In genomic region chr9:95874303-95874988, GRCh38 we compare ENCODE assay signal across 8 cellular contexts. TPM values are rescaled to one million over a fixed set of nuclear protein-coding genes. Genes with fewer than 3 reads are reported as not detected.
DNase-seq lines count a peak whose midpoint lies in the region; ATAC-seq, FAIRE-seq and TF ChIP-seq lines count a peak whose summit lies in the region.

No MANE protein-coding gene starts in this region.

- peaks cover 16% of the 10 kb centered on the region for H3K4me1 Mint-ChIP-seq in endothelial cell (ENCODE audit: unreplicated experiment)
- H3K4me1 Mint-ChIP-seq in glutamatergic neuron (ENCODE audit: low read depth, unreplicated experiment) = peaks cover 7% of the 10 kb centered on the region

- H3K79me1 ChIP-seq in H1 (ENCODE audit: low read depth, low read length) (no peaks in the 10 kb centered on the region), neuronal stem cell (ENCODE audit: low read depth, low read length) (no peaks in the 10 kb centered on the region)

- H3K4me3 Mint-ChIP-seq in endothelial cell (ENCODE audit: unreplicated experiment) = no peak overlapping the region
- H3K4me3 Mint-ChIP-seq in glutamatergic neuron (ENCODE audit: unreplicated experiment) = no peak overlapping the region

- no peak for TF ChIP-seq EP300 in H1 (IDR thresholded peaks at IDR 0.05; ENCODE audit: borderline replicate concordance in 1 of 2, low read depth in 2 of 2, low read length in 2 of 2)

- H4K20me1 ChIP-seq in Karpas-422 (ENCODE audit: insufficient read depth, low read depth, low read length) = no peaks in the 10 kb centered on the region
- peaks cover 0 to 2% of the 10 kb centered on the region in 2 experiments for H4K20me1 ChIP-seq in H1 (replicated peaks in 1 of 2; ENCODE audit: control insufficient read depth in 1 of 2, insufficient read depth in 2 of 2, low read length in 2 of 2)

- H3K36me3 Mint-ChIP-seq in endothelial cell (ENCODE audit: low read depth, unreplicated experiment) = peaks cover 15% of the 10 kb centered on the region
- H3K36me3 Mint-ChIP-seq in glutamatergic neuron (ENCODE audit: unreplicated experiment) = peaks cover 5% of the 10 kb centered on the region

- H3K36me3 ChIP-seq in Karpas-422 (ENCODE audit: insufficient read depth, low read length) = peaks cover 20% of the 10 kb centered on the region
- no peaks in the 10 kb centered on the region for H3K36me3 ChIP-seq in H1 (ENCODE audit: control insufficient read depth in 2 of 4, insufficient read depth in 4 of 4, low read length in 3 of 4)
- peaks cover 0 to 15% of the 10 kb centered on the region in 2 donors for H3K36me3 ChIP-seq in neuronal stem cell (replicated peaks in 1 of 2; ENCODE audit: control insufficient read depth in 2 of 2, insufficient read depth in 2 of 2, low read length in 2 of 2)

- H3K27ac ChIP-seq in Karpas-422 (ENCODE audit: low read length) (no peak overlapping the region), H1 (ENCODE audit: low read depth, low read length) (peak overlapping the region; percentile 99), neuronal stem cell (replicated peaks; ENCODE audit: low read length) (no peak overlapping the region)

- H3K9ac ChIP-seq in Karpas-422 (ENCODE audit: low read length) = no peak overlapping the region
- peak overlapping the region in 3 of 4 experiments; percentile 90 to 99 (median 92) for H3K9ac ChIP-seq in H1 (replicated peaks in 1 of 4; ENCODE audit: extremely low read depth in 1 of 4, low read depth in 3 of 4, low read length in 3 of 4)
- peak overlapping the region; percentile 71 for H3K9ac ChIP-seq in neuronal stem cell (ENCODE audit: low read depth, low read length, poor library complexity)

- POLR2A ChIA-PET in H1 (lab: Charles Lee; ENCODE audit: partially characterized antibody) = interaction anchor here (0.6 to 3.1 kb wide), 35 partner anchors 8 to 631 kb away, joined by 3 to 22 read pairs (median 4); no protein-coding TSS in a partner anchor

- H3K4ac ChIP-seq in H1 (replicated peaks; ENCODE audit: insufficient read length, low read depth, low read length) = no peak overlapping the region
- H3K4ac ChIP-seq in neuronal stem cell (ENCODE audit: low read length) = no peak overlapping the region

- H3K56ac ChIP-seq in H1 (replicated peaks; ENCODE audit: insufficient read length, low read depth, low read length) = no peak overlapping the region

- H2BK15ac ChIP-seq in H1 (ENCODE audit: low read length) (no peak overlapping the region), neuronal stem cell (ENCODE audit: low read length) (no peak overlapping the region)

- TF ChIP-seq CTCF in H1 (IDR thresholded peaks at IDR 0.05; ENCODE audit: control extremely low read depth in 1 of 3, insufficient read depth in 1 of 3, low read depth in 1 of 3, low read length in 3 of 3) (no peak), endothelial cell (IDR thresholded peaks at IDR 0.05; ENCODE audit: unreplicated experiment) (no peak), glutamatergic neuron (IDR thresholded peaks at IDR 0.05; ENCODE audit: partially characterized antibody, unreplicated experiment) (no peak)

- CTCF ChIA-PET in H1 (lab: Charles Lee; ENCODE audit: partially characterized antibody) = interaction anchor here (0.6 to 2.4 kb wide), 4 partner anchors 16 to 138 kb away, joined by 3 to 6 read pairs (median 3); no protein-coding TSS in a partner anchor

- H3K9me3 Mint-ChIP-seq in endothelial cell (ENCODE audit: unreplicated experiment) (no peaks in the 10 kb centered on the region), glutamatergic neuron (ENCODE audit: unreplicated experiment) (peaks cover 6% of the 10 kb centered on the region)

- no peak overlapping the region for H3K14ac ChIP-seq in H1 (ENCODE audit: insufficient read length)
- no peak overlapping the region for H3K14ac ChIP-seq in neuronal stem cell (ENCODE audit: low read length)

- H3K79me2 ChIP-seq in Karpas-422 (ENCODE audit: low read length) (peaks cover 20% of the 10 kb centered on the region), H1 (ENCODE audit: control insufficient read depth in 1 of 2, insufficient read depth in 2 of 2, low read length in 2 of 2) (peaks cover 3 to 17% of the 10 kb centered on the region in 2 experiments; a peak in 3 of 4 replicates)

- FAIRE-seq in H1 (lab: Jason Lieb, UNC) = no peak

- TF ChIP-seq POLR2A in H1 (IDR thresholded peaks at IDR 0.05; ENCODE audit: control extremely low read depth in 1 of 2, low read depth in 2 of 2, low read length in 2 of 2) = no peak

- H2BK12ac ChIP-seq in H1 (ENCODE audit: low read depth, low read length) (0 out of 2 replicates have a peak overlapping the region, but pooled peaks have one; percentile 51), neuronal stem cell (ENCODE audit: low read length) (no peak overlapping the region)

- peaks cover 11% of the 10 kb centered on the region for H3K4me1 ChIP-seq in Karpas-422 (ENCODE audit: low read length)
- peaks cover 0 to 4% (median 0%) of the 10 kb centered on the region in 4 experiments; a peak in 3 of 7 replicates for H3K4me1 ChIP-seq in H1 (replicated peaks in 1 of 4; ENCODE audit: control insufficient read depth in 3 of 4, insufficient read depth in 4 of 4, low read length in 3 of 4)
- peaks cover 2 to 4% of the 10 kb centered on the region in 2 donors for H3K4me1 ChIP-seq in neuronal stem cell (ENCODE audit: control insufficient read depth in 2 of 2, insufficient read depth in 1 of 2, low read depth in 1 of 2, low read length in 2 of 2)

- H4K8ac ChIP-seq in H1 (ENCODE audit: extremely low read depth, insufficient read depth, low read length) (no peak overlapping the region; the same call in 1 of the 2 replicates), neuronal stem cell (ENCODE audit: low read depth, low read length) (no peak overlapping the region)

- no peak for TF ChIP-seq RAD21 in H1 (IDR thresholded peaks at IDR 0.05 in 1 of 2, conservative IDR thresholded peaks at IDR 0.05 in 1 of 2; ENCODE audit: low read depth in 2 of 2, low read length in 2 of 2)

- H2AK5ac ChIP-seq in H1 (ENCODE audit: low read depth, low read length) (no peak overlapping the region), neuronal stem cell (ENCODE audit: low read depth, low read length) (no peak overlapping the region)

- peaks cover 10% of the 10 kb centered on the region for H3K23me2 ChIP-seq in H1 (ENCODE audit: low read depth, low read length)

- H3K4me2 ChIP-seq in Karpas-422 (ENCODE audit: low read depth, low read length, poor library complexity, severe bottlenecking) (no peak overlapping the region), H1 (ENCODE audit: insufficient read depth in 1 of 2, low read depth in 2 of 2, low read length in 2 of 2) (no peak overlapping the region; a peak in 3 of 4 replicates), neuronal stem cell (ENCODE audit: insufficient read depth, low read length, poor library complexity, severe bottlenecking) (peak overlapping the region; percentile 64)

- H4K5ac ChIP-seq in H1 (ENCODE audit: insufficient read length, low read depth, low read length) = no peak overlapping the region

- H3K27me3 ChIP-seq in Karpas-422 (ENCODE audit: low read length) (no peaks in the 10 kb centered on the region), H1 (replicated peaks in 1 of 4; ENCODE audit: control insufficient read depth in 3 of 4, extremely low read depth in 1 of 4, insufficient read depth in 3 of 4, low read length in 3 of 4) (no peaks in the 10 kb centered on the region), neuronal stem cell (ENCODE audit: control insufficient read depth in 3 of 3, insufficient read depth in 3 of 3, low read depth in 1 of 3, low read length in 3 of 3) (no peaks in the 10 kb centered on the region)

- H3K27me3 Mint-ChIP-seq in endothelial cell (ENCODE audit: unreplicated experiment) = peaks cover 6% of the 10 kb centered on the region
- H3K27me3 Mint-ChIP-seq in glutamatergic neuron (ENCODE audit: unreplicated experiment) = peaks cover 2% of the 10 kb centered on the region

- DNase-seq in Daoy (ENCODE audit: low read depth) = peak; percentile 26
- DNase-seq in Karpas-422 = no peak
- no peak for DNase-seq in H1 (ENCODE audit: low read depth in 1 of 2, low spot score in 2 of 2)
- DNase-seq in neuronal stem cell (ENCODE audit: low spot score) = peak; percentile 1
- DNase-seq in endothelial cell (ENCODE audit: low spot score) = no peak
- no peak for DNase-seq in epidermal melanocyte (ENCODE audit: insufficient read length, low spot score)
- DNase-seq in glutamatergic neuron = no peak

- H3K23ac ChIP-seq in H1 (ENCODE audit: insufficient read length) (no peak overlapping the region), neuronal stem cell (ENCODE audit: low read depth, low read length, poor library complexity) (no peak overlapping the region)

- H3K9me3 ChIP-seq in Karpas-422 (ENCODE audit: low read length) (no peaks in the 10 kb centered on the region), H1 (ENCODE audit: insufficient read depth in 2 of 2, low read depth in 1 of 2, low read length in 1 of 2) (no peaks in the 10 kb centered on the region), neuronal stem cell (replicated peaks in 1 of 2; ENCODE audit: control insufficient read depth in 2 of 2, insufficient read depth in 1 of 2, low read depth in 1 of 2, low read length in 2 of 2) (no peaks in the 10 kb centered on the region)

- H3K4me3 ChIP-seq in Karpas-422 (ENCODE audit: low read length) (no peak overlapping the region; the same call in 1 of the 2 replicates), H1 (ENCODE audit: extremely low read depth in 1 of 4, insufficient read depth in 2 of 4, low read depth in 3 of 4, low read length in 4 of 4) (peak overlapping the region in 1 of 4 experiments; percentile 7; a peak in 3 of 8 replicates), neuronal stem cell (ENCODE audit: low read length in 2 of 2) (peak overlapping the region in 1 of 2 donors; percentile 91)

- no peak overlapping the region; the same call in 1 of the 2 replicates for H2BK5ac ChIP-seq in H1 (ENCODE audit: low read depth, low read length)
- no peak overlapping the region for H2BK5ac ChIP-seq in neuronal stem cell (ENCODE audit: low read length)

- peak overlapping the region; percentile 44; the same call in 1 of the 2 replicates for H2AFZ ChIP-seq in Karpas-422 (ENCODE audit: low read length)
- H2AFZ ChIP-seq in H1 (ENCODE audit: low read length) = peak overlapping the region; percentile 58
- H2AFZ ChIP-seq in neuronal stem cell (ENCODE audit: low read length) = peak overlapping the region; percentile 96

- 41% methylated on average over 10 of the region's 10 CpGs; no CpG with 5 or more reads in 1 of the 2 experiments for WGBS in H1 (ENCODE audit: extremely low coverage in 1 of 2, insufficient coverage in 1 of 2, insufficient read length in 1 of 2, insufficient replicate concordance in 2 of 2, low coverage in 1 of 2, low lambda C conversion rate in 2 of 2, missing lambda C conversion rate in 1 of 2), 2 experiments
- WGBS in neuronal stem cell (ENCODE audit: extremely low coverage in 2 of 2, insufficient read length in 2 of 2, insufficient replicate concordance in 1 of 2), 2 donors = no CpG with 5 or more reads among the region's 10 CpGs

- no peak overlapping the region for H3K27ac Mint-ChIP-seq in endothelial cell (ENCODE audit: unreplicated experiment)
- H3K27ac Mint-ChIP-seq in glutamatergic neuron (ENCODE audit: unreplicated experiment) = no peak overlapping the region

- no peak overlapping the region for H2BK20ac ChIP-seq in H1 (ENCODE audit: low read length)

- no peak overlapping the region for H3K18ac ChIP-seq in H1 (ENCODE audit: extremely low read depth, low read length)
- peak overlapping the region; percentile 82 for H3K18ac ChIP-seq in neuronal stem cell (ENCODE audit: low read length)

- H4K91ac ChIP-seq in H1 (replicated peaks; ENCODE audit: insufficient read length, low read length) = no peak overlapping the region
- H4K91ac ChIP-seq in neuronal stem cell (ENCODE audit: low read depth, low read length, poor library complexity) = no peak overlapping the region

- H2BK120ac ChIP-seq in H1 (replicated peaks; ENCODE audit: low read depth, low read length) (no peak overlapping the region), neuronal stem cell (ENCODE audit: low read depth, low read length) (no peak overlapping the region)

- H3K9me2 ChIP-seq in Karpas-422 (replicated peaks; ENCODE audit: insufficient read depth, low read length) = no peaks in the 10 kb centered on the region

- no peak for ATAC-seq in HG02884 (IDR thresholded peaks at IDR 0.05; ENCODE audit: unreplicated experiment)

RNA-seq across cellular contexts. Expression of gene ERCC6L2, which starts 1.0 kb away (rescaled TPM):
- total RNA-seq in Daoy (2014; rRNA removed; shearing (Covaris generic)) = 43.0 and 51.1 TPM in 2 replicates
- 51.2 and 54.1 TPM in 2 replicates for total RNA-seq in Karpas-422 (2014; rRNA removed; shearing (Covaris generic); ENCODE audit: low replicate concordance)
- total RNA-seq in H1 (2021; fragmentation: NEBNext Ultra II Directional; extraction: Animal tissue kit (Norgen Biotek cat#: 25700)) = 47.7 and 50.0 TPM in 2 replicates
- 7.7 and 9.8 TPM in 2 replicates for polyA plus RNA-seq in H1 (2011; rRNA removed)
- polyA plus RNA-seq in H1 (2011; cell fraction: cytosol; rRNA removed) = 15.6 TPM
- polyA plus RNA-seq in H1 (2011; cell fraction: nucleus; rRNA removed) = 19.6 TPM
- 17.6 to 23.3 TPM (median 19.1 TPM) in 4 replicates for polyA plus RNA-seq in H1 (2012, experiment 1 of 2)
- 0.79 TPM for polyA plus RNA-seq in H1 (2012, experiment 2 of 2)
- 26.1 TPM for polyA plus RNA-seq in H1 (2013, experiment 1 of 2)
- polyA plus RNA-seq in H1 (2013, experiment 2 of 2) = 23.9 TPM
- polyA minus RNA-seq in H1 (2011; rRNA and poly(A)+ RNA removed) = 64.8 and 90.1 TPM in 2 replicates
- 35.2 TPM for polyA minus RNA-seq in H1 (2011; cell fraction: cytosol; rRNA and poly(A)+ RNA removed)
- 140 TPM for polyA minus RNA-seq in H1 (2011; cell fraction: nucleus; rRNA and poly(A)+ RNA removed)
- 19.9 TPM for polyA plus RNA-seq in neuronal stem cell (2013, experiment 1 of 2)
- 20.8 TPM for polyA plus RNA-seq in neuronal stem cell (2013, experiment 2 of 2)
- total RNA-seq in endothelial cell (ENCODE audit: unreplicated experiment) (40.5 TPM), glutamatergic neuron (ENCODE audit: unreplicated experiment) (51.3 TPM)

Comparison
In these comparisons a context has a peak if more than half of its experiments do, and no peak if none do; other contexts are left out.
1. DNase-seq: peak in Daoy (single experiment) and neuronal stem cell (single experiment); none in Karpas-422 (single experiment), H1 (0 of 2), endothelial cell (single experiment), epidermal melanocyte (single experiment) and glutamatergic neuron (single experiment).
2. H2AFZ ChIP-seq: peak in every context shown above with its lines; median percentile 96 in neuronal stem cell; 58 in H1; 44 in Karpas-422.